8 cellular contexts compared by ENCODE assay signal in genomic region chr11:30926130-30926529, GRCh38.
"Had no signal": no experiment of that assay in that cellular context is flagged by ENCODE, and none has a peak within 500 bp of the region (broad histone marks: within the 10 kb centered on the region; RNA-seq: fewer than 3 reads in every experiment).

No MANE protein-coding gene starts in this region.

- FAIRE-seq: HepG2 had no signal

- DNase-seq: GOT3, H7, HFFc6, KBM-7 had no signal

- H3K9me3 ChIP-seq: HAP-1 had no signal

- H3K4me3 ChIP-seq: HAP-1 had no signal

- H3K4me1 ChIP-seq: HAP-1 had no signal

- H3K36me3 ChIP-seq: HAP-1 had no signal

- H3K27ac ChIP-seq: HL-60 had no signal

- ATAC-seq: HCT116, HepG2 had no signal
